ENCODE assay signal across 15 cellular contexts in the genomic region with DNA sequence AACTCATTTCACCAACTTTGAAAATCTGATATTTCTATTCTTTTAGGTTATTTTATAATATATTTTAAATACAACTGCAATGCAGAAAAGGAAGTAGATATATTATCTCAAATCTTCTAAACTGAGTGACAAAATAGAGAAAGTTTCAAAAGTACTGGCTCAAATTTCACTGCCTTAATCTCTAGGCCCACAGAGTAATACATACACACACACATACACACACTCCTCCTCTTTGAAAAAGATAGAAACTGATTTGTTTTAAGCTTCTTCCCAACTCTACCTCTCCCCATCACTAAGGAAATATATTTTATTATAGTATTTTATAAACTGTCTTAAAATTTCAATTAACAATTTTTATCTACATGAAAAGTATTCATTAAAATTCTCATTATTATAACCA. TPM values are rescaled to one million over a fixed set of nuclear protein-coding genes. Genes with fewer than 3 reads are reported as not detected.
DNase-seq lines count a peak whose midpoint lies in the region; ATAC-seq, FAIRE-seq and TF ChIP-seq lines count a peak whose summit lies in the region.
"Had no signal": no experiment of that assay in that cellular context is flagged by ENCODE, and none has a peak within 500 bp of the region (broad histone marks: within the 10 kb centered on the region; RNA-seq: fewer than 3 reads in every experiment).

No MANE protein-coding gene starts in this region.

- H3K27me3 Mint-ChIP-seq in activated CD8-positive, alpha-beta T cell treated with anti-CD3 and anti-CD28 coated beads for 36 hours = no peaks in the 10 kb centered on the region
- H3K27me3 Mint-ChIP-seq in glutamatergic neuron (ENCODE audit: unreplicated experiment) = no peaks in the 10 kb centered on the region

- no peak for TF ChIP-seq CTCF in HepG2 (CRISPR knock-in tag; IDR thresholded peaks at IDR 0.05)
- TF ChIP-seq CTCF in right lobe of liver (IDR thresholded peaks at IDR 0.05) = no peak
- TF ChIP-seq CTCF in activated CD8-positive, alpha-beta T cell treated with anti-CD3 and anti-CD28 coated beads for 36 hours (IDR thresholded peaks at IDR 0.05) = no peak
- TF ChIP-seq CTCF in uterus (IDR thresholded peaks at IDR 0.05) = no peak
- TF ChIP-seq CTCF in glutamatergic neuron (IDR thresholded peaks at IDR 0.05; ENCODE audit: partially characterized antibody, unreplicated experiment) = no peak

- peak overlapping the region; percentile 76 for H3K27ac Mint-ChIP-seq in activated CD8-positive, alpha-beta T cell treated with anti-CD3 and anti-CD28 coated beads for 36 hours
- H3K27ac Mint-ChIP-seq in glutamatergic neuron (ENCODE audit: unreplicated experiment) = no peak overlapping the region

- H3K4me1 Mint-ChIP-seq in activated CD8-positive, alpha-beta T cell treated with anti-CD3 and anti-CD28 coated beads for 36 hours (ENCODE audit: low read depth) = peaks cover 47% of the 10 kb centered on the region
- peaks cover 12% of the 10 kb centered on the region for H3K4me1 Mint-ChIP-seq in glutamatergic neuron (ENCODE audit: low read depth, unreplicated experiment)

- H3K4me3 Mint-ChIP-seq in activated CD8-positive, alpha-beta T cell treated with anti-CD3 and anti-CD28 coated beads for 36 hours = no peak overlapping the region
- no peak overlapping the region for H3K4me3 Mint-ChIP-seq in glutamatergic neuron (ENCODE audit: unreplicated experiment)

- peaks cover 95% of the 10 kb centered on the region for H3K79me2 ChIP-seq in HepG2 (ENCODE audit: insufficient read depth, low read length)

- no TSS peak for BruUV-seq in HepG2 (replicated peaks; lab: Mats Ljungman, UMichigan)

- DNase-seq in HepG2 (ENCODE audit: low spot score) = no peak
- DNase-seq in right lobe of liver = no peak
- DNase-seq in activated CD8-positive, alpha-beta T cell treated with anti-CD3 and anti-CD28 coated beads for 36 hours = no peak
- peak; percentile 51 for DNase-seq in iris pigment epithelial cell (ENCODE audit: low read depth)
- no peak for DNase-seq in uterus
- DNase-seq in glutamatergic neuron = no peak
- DNase-seq in T-helper 9 cell = no peak
- DNase-seq: activated naive CD4-positive, alpha-beta T cell treated with Interleukin-2 at 50 U/mL for 16 hours; BE2C; GDM1; head of caudate nucleus; NCI-H1105 treated with DMSO at 0.1 percent for 48 hours; NCI-H510A treated with DMSO at 0.1 percent for 48 hours; Right ventricle myocardium superior had no signal

- CTCF ChIA-PET in HepG2 (lab: Yijun Ruan, JAX; ENCODE audit: low intra/inter-chr PET ratio, low total read pairs) = no interaction called here
- CTCF ChIA-PET in activated CD8-positive, alpha-beta T cell treated with anti-CD3 and anti-CD28 coated beads for 36 hours (lab: Charles Lee) = interaction anchor here (1.0 to 6.0 kb wide), 5 partner anchors 10 to 347 kb away, joined by 3 to 35 read pairs (median 3); no protein-coding TSS in a partner anchor

- ATAC-seq in HepG2 (no peak), right lobe of liver (no peak), GM21717 (IDR thresholded peaks at IDR 0.05; ENCODE audit: unreplicated experiment) (no peak)
- ATAC-seq in activated CD8-positive, alpha-beta T cell treated with anti-CD3 and anti-CD28 coated beads for 36 hours = no peak

- no peaks in the 10 kb centered on the region for H3K9me3 Mint-ChIP-seq in activated CD8-positive, alpha-beta T cell treated with anti-CD3 and anti-CD28 coated beads for 36 hours
- peaks cover 2% of the 10 kb centered on the region for H3K9me3 Mint-ChIP-seq in glutamatergic neuron (ENCODE audit: unreplicated experiment)

- FAIRE-seq in HepG2 (lab: Jason Lieb, UNC) = no peak

- H3K4me1 ChIP-seq in HepG2 (ENCODE audit: insufficient read depth, low read length) (peaks cover 75% of the 10 kb centered on the region), right lobe of liver (no peaks in the 10 kb centered on the region), uterus (no peaks in the 10 kb centered on the region)
- H3K4me1 ChIP-seq: BE2C had no signal

- TF ChIP-seq EP300 in HepG2 (IDR thresholded peaks at IDR 0.05; ENCODE audit: low read depth in 2 of 2, low read length in 2 of 2) (no peak), HepG2 (CRISPR knock-in tag; IDR thresholded peaks at IDR 0.05; ENCODE audit: borderline replicate concordance) (no peak)

- in situ Hi-C loops in HepG2 (cut with HindIII; ENCODE audit: extremely low pct_ligation_motif_present, low pct_unique_long_range_greater_than_20kb) = no loop called here

- H3K27ac ChIP-seq in HepG2 (ENCODE audit: extremely low read length, insufficient read depth, low read length) (peak overlapping the region; percentile 33), right lobe of liver (no peak overlapping the region), uterus (peak overlapping the region; percentile 24 to 74)

- H2AFZ ChIP-seq in HepG2 (ENCODE audit: low read length) = no peak overlapping the region

- no peak for TF ChIP-seq POLR2A in HepG2 (IDR thresholded peaks at IDR 0.05; ENCODE audit: insufficient read depth in 1 of 2, low read depth in 2 of 2, low read length in 2 of 2)
- no peak for TF ChIP-seq POLR2A in right lobe of liver (IDR thresholded peaks at IDR 0.05)
- no peak for TF ChIP-seq POLR2A in uterus (IDR thresholded peaks at IDR 0.05)

- H3K27me3 ChIP-seq in HepG2 (ENCODE audit: control insufficient read depth in 1 of 2, insufficient read depth in 2 of 2, low read length in 2 of 2) (no peaks in the 10 kb centered on the region), right lobe of liver (no peaks in the 10 kb centered on the region), uterus (no peaks in the 10 kb centered on the region)
- H3K27me3 ChIP-seq: BE2C had no signal

- no peaks in the 10 kb centered on the region; the same call in 1 of the 2 replicates for H4K20me1 ChIP-seq in HepG2 (ENCODE audit: insufficient read depth, low read length)

- H3K36me3 ChIP-seq in HepG2 (replicated peaks in 1 of 2; ENCODE audit: control insufficient read depth in 1 of 2, insufficient read depth in 2 of 2, low read length in 2 of 2) (peaks cover 4 to 25% of the 10 kb centered on the region in 2 experiments), right lobe of liver (no peaks in the 10 kb centered on the region), uterus (no peaks in the 10 kb centered on the region)
- H3K36me3 ChIP-seq: BE2C had no signal

- no peaks in the 10 kb centered on the region for H3K9me3 ChIP-seq in HepG2 (ENCODE audit: low read length)
- H3K9me3 ChIP-seq in right lobe of liver = no peaks in the 10 kb centered on the region
- no peaks in the 10 kb centered on the region for H3K9me3 ChIP-seq in uterus
- H3K9me3 ChIP-seq: BE2C had no signal

- POLR2A ChIA-PET in HepG2 (lab: Yijun Ruan, JAX) = interaction anchor here (0.9 to 3.6 kb wide), 3 partner anchors 8 to 11 kb away, joined by 3 to 9 read pairs (median 4); no protein-coding TSS in a partner anchor
- POLR2A ChIA-PET in activated CD8-positive, alpha-beta T cell treated with anti-CD3 and anti-CD28 coated beads for 36 hours (lab: Charles Lee) = interaction anchor here (1.1 to 2.1 kb wide), 2 partner anchors 13 to 75 kb away, joined by 3 to 9 read pairs; no protein-coding TSS in a partner anchor

- TF ChIP-seq RAD21 in HepG2 (CRISPR knock-in tag; IDR thresholded peaks at IDR 0.05) = no peak

- H3K4me3 ChIP-seq in HepG2 (replicated peaks in 1 of 3; ENCODE audit: insufficient read depth in 1 of 3, low read depth in 2 of 3, low read length in 3 of 3) = no peak overlapping the region
- H3K4me3 ChIP-seq in right lobe of liver = no peak overlapping the region
- no peak overlapping the region for H3K4me3 ChIP-seq in uterus

- intact Hi-C loops in HepG2 (cut with micrococcal nuclease; ENCODE audit: unreplicated experiment) (no loop called here), right lobe of liver (cut with DNase I) (no loop called here), uterus (cut with DNase I; ENCODE audit: low total_unique reads) (no loop called here)
- intact Hi-C loops in activated CD8-positive, alpha-beta T cell treated with anti-CD3 and anti-CD28 coated beads for 36 hours (cut with micrococcal nuclease) = loop anchor here (5.0 kb wide), 4 partner anchors 34 to 181 kb away; no protein-coding TSS in a partner anchor

- H3K9ac ChIP-seq in HepG2 (ENCODE audit: insufficient read depth, low read depth, low read length) = no peak overlapping the region

- no peaks in the 10 kb centered on the region for H3K36me3 Mint-ChIP-seq in activated CD8-positive, alpha-beta T cell treated with anti-CD3 and anti-CD28 coated beads for 36 hours (ENCODE audit: low read depth)
- H3K36me3 Mint-ChIP-seq in glutamatergic neuron (ENCODE audit: unreplicated experiment) = no peaks in the 10 kb centered on the region

- H3K4me2 ChIP-seq in HepG2 (ENCODE audit: low read depth, low read length) = no peak overlapping the region

TF ChIP-seq in HepG2, 621 proteins besides CTCF, POLR2A, EP300 and RAD21 (continues in another document):
- TF ChIP-seq NFATC3 (CRISPR knock-in tag; IDR thresholded peaks at IDR 0.05) = no peak

RNA-seq across cellular contexts. Expression of gene ARHGAP18, which starts 36.2 kb away (rescaled TPM):
- total RNA-seq in HepG2 (2016; rRNA removed; fragmentation: Illumina TruSeq; extraction: Trizol) = 115 and 183 TPM in 2 replicates
- 16.6 and 18.3 TPM in 2 replicates for total RNA-seq in HepG2 (2016; cell fraction: cytosol; rRNA removed; fragmentation: Illumina TruSeq; extraction: Trizol; ENCODE audit: low read depth)
- total RNA-seq in HepG2 (2016; cell fraction: insoluble cytoplasmic fraction; rRNA removed; fragmentation: Illumina TruSeq; extraction: Trizol) = 116 and 185 TPM in 2 replicates
- 53.6 and 60.8 TPM in 2 replicates for total RNA-seq in HepG2 (2016; cell fraction: membrane; rRNA removed; fragmentation: Illumina TruSeq; extraction: Trizol)
- total RNA-seq in HepG2 (2016; cell fraction: nucleus; rRNA removed; fragmentation: Illumina TruSeq; extraction: Trizol) = 89.7 and 91.5 TPM in 2 replicates
- 37.8 and 58.2 TPM in 2 replicates for polyA plus RNA-seq in HepG2 (2011; rRNA removed)
- 24.3 and 29.8 TPM in 2 replicates for polyA plus RNA-seq in HepG2 (2011; cell fraction: cytosol; rRNA removed)
- 13.1 and 14.2 TPM in 2 replicates for polyA plus RNA-seq in HepG2 (2011; cell fraction: nucleus; rRNA removed)
- polyA plus RNA-seq in HepG2 (2012) = 54.6 and 95.7 TPM in 2 replicates
- polyA plus RNA-seq in HepG2 (2016; cell fraction: cytosol; fragmentation: Illumina TruSeq; extraction: Trizol; ENCODE audit: low read depth) = 6.1 and 6.7 TPM in 2 replicates
- 150 and 162 TPM in 2 replicates for polyA plus RNA-seq in HepG2 (2016; cell fraction: insoluble cytoplasmic fraction; fragmentation: Illumina TruSeq; extraction: Trizol; ENCODE audit: low read depth)
- 21.3 and 24.5 TPM in 2 replicates for polyA plus RNA-seq in HepG2 (2016; cell fraction: membrane; fragmentation: Illumina TruSeq; extraction: Trizol; ENCODE audit: low read depth)
- polyA plus RNA-seq in HepG2 (2016; cell fraction: nucleus; fragmentation: Illumina TruSeq; extraction: Trizol; ENCODE audit: insufficient read depth, low read depth) = 65.9 and 66.3 TPM in 2 replicates
- 8.2 and 55.6 TPM in 2 replicates for polyA minus RNA-seq in HepG2 (2011; rRNA and poly(A)+ RNA removed; ENCODE audit: low replicate concordance)
- polyA minus RNA-seq in HepG2 (2011; cell fraction: cytosol; rRNA and poly(A)+ RNA removed) = 60.4 and 69.2 TPM in 2 replicates
- polyA minus RNA-seq in HepG2 (2011; cell fraction: nucleus; rRNA and poly(A)+ RNA removed) = 134 and 144 TPM in 2 replicates
- 1 to 10 TPM; 2.2 to 8.0 (median 2.9) TPM for total RNA-seq in right lobe of liver
- total RNA-seq in activated CD8-positive, alpha-beta T cell treated with anti-CD3 and anti-CD28 coated beads for 36 hours = 1 to 10 TPM; 8.2 to 9.6 TPM
- 10 to 100 TPM in 3 of 4 donors, 1 to 10 TPM in 1; 6.3 to 36.7 (median 15.4) TPM for total RNA-seq in uterus
- total RNA-seq in glutamatergic neuron (ENCODE audit: unreplicated experiment) = 7.9 TPM

Comparison
In these comparisons a context has a peak if more than half of its experiments do, and no peak if none do; other contexts are left out.
1. H3K27ac ChIP-seq: peak in HepG2 (single experiment) and uterus (2 of 2); none in right lobe of liver (0 of 3).